Comparison of ENCODE assay signal across 21 cellular contexts in genomic region chr18:683531-683930, GRCh38.
"Had no signal": no experiment of that assay in that cellular context is flagged by ENCODE, and none has a peak within 500 bp of the region (broad histone marks: within the 10 kb centered on the region; RNA-seq: fewer than 3 reads in every experiment).

No MANE protein-coding gene starts in this region.

- DNase-seq: activated CD4-positive, alpha-beta T cell treated with anti-CD3 and anti-CD28 coated beads for 1 hour; activated CD4-positive, alpha-beta T cell treated with anti-CD3 and anti-CD28 coated beads, Interleukin-2, amount 50 U/mL, for 4 hours; activated gamma-delta T cell; activated naive CD8-positive, alpha-beta T cell treated with anti-CD3 and anti-CD28 coated beads, Interleukin-2, amount 10 ng/mL, durations not matched to agents 7 days and 5 days; activated T-cell treated with anti-CD3 and anti-CD28 coated beads, Interleukin-2, amount 50 U/mL, for 72 hours; anterior cingulate cortex; effector memory CD8-positive, alpha-beta T cell; gastrocnemius medialis; heart right ventricle; mammary epithelial cell; natural killer cell; stimulated activated CD4-positive, alpha-beta T cell treated with anti-CD3 and anti-CD28 coated beads, Interleukin-15, amount 100 ng/mL, for 24 hours; stimulated activated CD4-positive, alpha-beta T cell treated with anti-CD3 and anti-CD28 coated beads, Interleukin-4, amount 100 ng/mL, for 1 hour; stimulated activated naive B cell treated with anti-CD40 and anti-IgM and Interleukin-4, amounts not matched to agents 10 μg/mL and 1 μg/mL and 100 μg/mL, for 72 hours; T1000; tibial artery; uterus had no signal

- H3K4me3 ChIP-seq: breast epithelium, gastrocnemius medialis, heart right ventricle, right atrium auricular region, skin epidermis, tibial artery, uterus had no signal

- H3K36me3 Mint-ChIP-seq: natural killer cell had no signal

- H3K27ac ChIP-seq: breast epithelium, gastrocnemius medialis, heart right ventricle, right atrium auricular region, skin epidermis, tibial artery, uterus had no signal

- H3K9me3 Mint-ChIP-seq: activated naive CD8-positive, alpha-beta T cell treated with anti-CD3 and anti-CD28 coated beads, Interleukin-2, amount 10 ng/mL, durations not matched to agents 7 days and 5 days; activated T-cell treated with anti-CD3 and anti-CD28 coated beads, Interleukin-2, amount 50 U/mL, for 72 hours; dendritic cell treated with granulocyte-macrophage colony-stimulating factor and Interleukin-4, amounts not matched to agents 40 ng/mL and 50 ng/mL, for 4 days; effector memory CD8-positive, alpha-beta T cell; natural killer cell; stimulated activated naive B cell treated with anti-CD40 and anti-IgM and Interleukin-4, amounts not matched to agents 10 μg/mL and 1 μg/mL and 100 μg/mL, for 72 hours had no signal

- H3K4me3 Mint-ChIP-seq: activated naive CD8-positive, alpha-beta T cell treated with anti-CD3 and anti-CD28 coated beads, Interleukin-2, amount 10 ng/mL, durations not matched to agents 7 days and 5 days; dendritic cell treated with granulocyte-macrophage colony-stimulating factor and Interleukin-4, amounts not matched to agents 40 ng/mL and 50 ng/mL, for 4 days; effector memory CD8-positive, alpha-beta T cell; natural killer cell; stimulated activated naive B cell treated with anti-CD40 and anti-IgM and Interleukin-4, amounts not matched to agents 10 μg/mL and 1 μg/mL and 100 μg/mL, for 72 hours had no signal

- H3K27me3 ChIP-seq: breast epithelium, gastrocnemius medialis, heart right ventricle, right atrium auricular region, tibial artery, uterus had no signal

- H3K27me3 Mint-ChIP-seq: activated naive CD8-positive, alpha-beta T cell treated with anti-CD3 and anti-CD28 coated beads, Interleukin-2, amount 10 ng/mL, durations not matched to agents 7 days and 5 days; dendritic cell treated with granulocyte-macrophage colony-stimulating factor and Interleukin-4, amounts not matched to agents 40 ng/mL and 50 ng/mL, for 4 days; effector memory CD8-positive, alpha-beta T cell; stimulated activated naive B cell treated with anti-CD40 and anti-IgM and Interleukin-4, amounts not matched to agents 10 μg/mL and 1 μg/mL and 100 μg/mL, for 72 hours had no signal

- ATAC-seq: activated T-cell treated with anti-CD3 and anti-CD28 coated beads, Interleukin-2, amount 50 U/mL, for 72 hours; effector memory CD8-positive, alpha-beta T cell; gastrocnemius medialis; heart right ventricle; natural killer cell; stimulated activated naive B cell treated with anti-CD40 and anti-IgM and Interleukin-4, amounts not matched to agents 10 μg/mL and 1 μg/mL and 100 μg/mL, for 72 hours had no signal

- H3K4me1 ChIP-seq: breast epithelium, gastrocnemius medialis, right atrium auricular region, tibial artery, uterus had no signal

- H3K27ac Mint-ChIP-seq: dendritic cell treated with granulocyte-macrophage colony-stimulating factor and Interleukin-4, amounts not matched to agents 40 ng/mL and 50 ng/mL, for 4 days; stimulated activated naive B cell treated with anti-CD40 and anti-IgM and Interleukin-4, amounts not matched to agents 10 μg/mL and 1 μg/mL and 100 μg/mL, for 72 hours had no signal

- H3K9me3 ChIP-seq: breast epithelium, gastrocnemius medialis, heart right ventricle, right atrium auricular region, tibial artery, uterus had no signal

- H3K4me1 Mint-ChIP-seq: stimulated activated naive B cell treated with anti-CD40 and anti-IgM and Interleukin-4, amounts not matched to agents 10 μg/mL and 1 μg/mL and 100 μg/mL, for 72 hours had no signal

- H3K36me3 ChIP-seq: breast epithelium, uterus had no signal
